In genomic region chr10:71868192-71868697, GRCh38 we compare ENCODE assay signal across 9 cellular contexts. TPM values are rescaled to one million over a fixed set of nuclear protein-coding genes. Genes with fewer than 3 reads are reported as not detected.
DNase-seq lines count a peak whose midpoint lies in the region; ATAC-seq and TF ChIP-seq lines count a peak whose summit lies in the region.
"Had no signal": no experiment of that assay in that cellular context is flagged by ENCODE, and none has a peak within 500 bp of the region (broad histone marks: within the 10 kb centered on the region; RNA-seq: fewer than 3 reads in every experiment).

No MANE protein-coding gene starts in this region.

- H3K27me3 Mint-ChIP-seq in GM23338 (ENCODE audit: insufficient read depth, low read depth, poor library complexity), result peaks cover 6% of the 10 kb centered on the region

- peak overlapping the region; percentile 78 for H3K27ac ChIP-seq in WERI-Rb-1
- no peak overlapping the region for H3K27ac ChIP-seq in right cardiac atrium (ENCODE audit: low read length)
- peak overlapping the region in 2 of 4 donors; percentile 54 to 78 for H3K27ac ChIP-seq in tibial nerve
- H3K27ac ChIP-seq in GM23338 (ENCODE audit: low read depth), result no peak overlapping the region

- no peak for TF ChIP-seq POLR2A in tibial nerve (IDR thresholded peaks at IDR 0.05)

- H3K36me3 Mint-ChIP-seq in GM23338 (ENCODE audit: low read depth), result peaks cover 3% of the 10 kb centered on the region

- H3F3A ChIP-seq in GM23338 (replicated peaks; ENCODE audit: low read depth), result no peaks in the 10 kb centered on the region

- peaks cover 4% of the 10 kb centered on the region for H3K4me1 Mint-ChIP-seq in GM23338

- no peaks in the 10 kb centered on the region for H4K20me1 ChIP-seq in GM23338 (replicated peaks; ENCODE audit: insufficient read depth)

- no peak overlapping the region for H2AFZ ChIP-seq in GM23338

- intact Hi-C loops in right cardiac atrium (cut with DNase I), result no loop called here

- no peak overlapping the region for H3K4me3 ChIP-seq in WERI-Rb-1 (ENCODE audit: low read depth, low read length)
- H3K4me3 ChIP-seq in right cardiac atrium (ENCODE audit: low read length), result no peak overlapping the region
- no peak overlapping the region for H3K4me3 ChIP-seq in tibial nerve
- no peak overlapping the region for H3K4me3 ChIP-seq in GM23338

- H3K27ac Mint-ChIP-seq in GM23338, result no peak overlapping the region
- H3K27ac Mint-ChIP-seq: T-helper 1 cell treated with Interleukin-12 subunit alpha and Interleukin-12 subunit beta and Interleukin-4 antibody, amounts not matched to agents 30 μg/mL and 1 μg/mL, for 36 hours had no signal

- no peak overlapping the region for H3K4me2 ChIP-seq in GM23338

- H3K4me1 ChIP-seq in right cardiac atrium (ENCODE audit: control insufficient read depth, insufficient read depth, low read length), result no peaks in the 10 kb centered on the region
- H3K4me1 ChIP-seq in tibial nerve, result peaks cover 0 to 12% (median 8%) of the 10 kb centered on the region in 4 donors
- H3K4me1 ChIP-seq in GM23338 (ENCODE audit: insufficient read depth), result no peaks in the 10 kb centered on the region

- peak; percentile 65 to 75 for ATAC-seq in right cardiac atrium
- no peak for ATAC-seq in GM23338

- no peaks in the 10 kb centered on the region for H3K27me3 ChIP-seq in WERI-Rb-1 (ENCODE audit: insufficient read depth, low read depth, severe bottlenecking)
- H3K27me3 ChIP-seq in right cardiac atrium (ENCODE audit: control insufficient read depth, insufficient read depth), result no peaks in the 10 kb centered on the region
- H3K27me3 ChIP-seq in tibial nerve, result no peaks in the 10 kb centered on the region
- no peaks in the 10 kb centered on the region for H3K27me3 ChIP-seq in GM23338 (ENCODE audit: insufficient read depth)

- H3K79me2 ChIP-seq in GM23338 (replicated peaks; ENCODE audit: insufficient read depth), result no peaks in the 10 kb centered on the region

- no peaks in the 10 kb centered on the region for H3K9me2 ChIP-seq in GM23338 (ENCODE audit: insufficient read depth)

- TF ChIP-seq CTCF in WERI-Rb-1 (IDR thresholded peaks at IDR 0.05; ENCODE audit: low read depth, low read length) (no peak), tibial nerve (IDR thresholded peaks at IDR 0.05) (no peak), GM23338 (conservative IDR thresholded peaks at IDR 0.05; ENCODE audit: low read depth in 2 of 2) (no peak)

- peaks cover 13% of the 10 kb centered on the region for H3K9me3 Mint-ChIP-seq in GM23338
- H3K9me3 Mint-ChIP-seq: T-helper 1 cell treated with Interleukin-12 subunit alpha and Interleukin-12 subunit beta and Interleukin-4 antibody, amounts not matched to agents 30 μg/mL and 1 μg/mL, for 36 hours had no signal

- WGBS in right cardiac atrium, result 80% methylated on average over 5 of the region's 5 CpGs
- WGBS in tibial nerve, 2 donors, result 55 to 63% methylated on average over 5 of the region's 5 CpGs

- TF ChIP-seq EP300 in tibial nerve (IDR thresholded peaks at IDR 0.05), result peak; percentile 84 to 88

- H3K9me3 ChIP-seq in WERI-Rb-1 (ENCODE audit: severe bottlenecking) (no peaks in the 10 kb centered on the region), right cardiac atrium (ENCODE audit: control insufficient read depth, low read length) (no peaks in the 10 kb centered on the region), tibial nerve (no peaks in the 10 kb centered on the region)

- DNase-seq in NCI-H524 (lab: John Stamatoyannopoulos, UW), result peak; percentile 18 to 23
- no peak for DNase-seq in NCI-H524 treated with DMSO at 0.1 percent for 48 hours (lab: John Stamatoyannopoulos, UW)
- peak; percentile 43 for DNase-seq in WERI-Rb-1
- peak in 1 of 3 donors; percentile 63 for DNase-seq in right cardiac atrium
- peak; percentile 38 to 75 for DNase-seq in tibial nerve (ENCODE audit: low spot score in 2 of 2)
- DNase-seq in activated CD8-positive, alpha-beta memory T cell treated with anti-CD3 and anti-CD28 coated beads, Interleukin-2, amount 50 U/mL, for 48 hours, result no peak
- DNase-seq in NCI-H2171 (lab: John Stamatoyannopoulos, UW), result no peak
- no peak for DNase-seq in GM23338 (ENCODE audit: low spot score)

- H3K4me3 Mint-ChIP-seq in GM23338, result no peak overlapping the region
- H3K4me3 Mint-ChIP-seq: T-helper 1 cell treated with Interleukin-12 subunit alpha and Interleukin-12 subunit beta and Interleukin-4 antibody, amounts not matched to agents 30 μg/mL and 1 μg/mL, for 36 hours had no signal

- H3K36me3 ChIP-seq in WERI-Rb-1 (no peaks in the 10 kb centered on the region), tibial nerve (no peaks in the 10 kb centered on the region), GM23338 (ENCODE audit: insufficient read depth) (no peaks in the 10 kb centered on the region)

TF ChIP-seq in GM23338, 12 proteins besides CTCF, POLR2A, EP300 and RAD21 (continues in another document):
- TF ChIP-seq REST (IDR thresholded peaks at IDR 0.05; ENCODE audit: unreplicated experiment) (no peak), POLR2AphosphoS5 (IDR thresholded peaks at IDR 0.05; ENCODE audit: low read depth) (no peak), EZH2phosphoT487 (IDR thresholded peaks at IDR 0.05; ENCODE audit: unreplicated experiment) (no peak), JUNB (IDR thresholded peaks at IDR 0.05; ENCODE audit: unreplicated experiment) (no peak), NANOG (IDR thresholded peaks at IDR 0.05; ENCODE audit: borderline replicate concordance) (no peak), ETS1 (IDR thresholded peaks at IDR 0.05) (no peak), CREB1 (CRISPR knock-in tag; IDR thresholded peaks at IDR 0.05; ENCODE audit: low read depth) (no peak), STAT1 (IDR thresholded peaks at IDR 0.05; ENCODE audit: unreplicated experiment) (no peak), ZNF114 (CRISPR knock-in tag; IDR thresholded peaks at IDR 0.05) (no peak), EZH2 (IDR thresholded peaks at IDR 0.05; ENCODE audit: low read depth, unreplicated experiment) (no peak)

RNA-seq across cellular contexts. Expression of gene PSAP, which starts 17.2 kb away (rescaled TPM):
- total RNA-seq in right cardiac atrium (1,000 to 10,000 TPM; 1,345 to 1,678 (median 1,522) TPM), tibial nerve (1,000 to 10,000 TPM in 1 of 4 donors, 100 to 1,000 TPM in 3; 757 to 1,009 (median 906) TPM)
- polyA plus RNA-seq in right cardiac atrium (897 TPM), GM23338 (2016; fragmentation: Nextera tagmentation; extraction: Ambion mirVana) (144 and 151 TPM in 2 replicates)
- 362 and 391 TPM in 2 replicates for total RNA-seq in GM23338 (2014; rRNA removed; shearing (Covaris generic))

Comparison
In these comparisons a context has a peak if more than half of its experiments do, and no peak if none do; other contexts are left out.
1. DNase-seq: peak in NCI-H524 (2 of 2), WERI-Rb-1 (single experiment) and tibial nerve (2 of 2); none in NCI-H524 treated with DMSO at 0.1 percent for 48 hours (single experiment), activated CD8-positive, alpha-beta memory T cell treated with anti-CD3 and anti-CD28 coated beads, Interleukin-2, amount 50 U/mL, for 48 hours (single experiment), NCI-H2171 (single experiment) and GM23338 (single experiment).